Comparison of ENCODE assay signal across 16 cellular contexts in the genomic region with DNA sequence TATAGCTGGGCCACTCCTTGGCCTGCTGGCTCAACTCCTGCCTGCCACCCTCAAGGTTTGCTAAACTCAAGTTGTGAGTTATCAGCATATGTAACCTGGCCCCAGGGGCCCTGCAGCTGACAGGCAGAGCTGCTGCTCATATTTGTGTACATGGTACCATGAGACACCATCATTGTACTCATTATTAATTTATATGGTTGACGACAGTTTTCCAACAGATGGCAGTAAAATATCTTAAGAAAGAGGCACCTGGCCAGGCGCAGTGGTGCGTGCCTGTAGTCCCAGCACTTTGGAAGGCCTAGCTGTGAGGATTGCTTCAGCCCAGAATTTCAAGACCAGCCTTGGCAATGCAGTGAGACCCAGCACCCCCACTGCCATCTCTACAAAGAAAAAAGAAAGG. TPM values are rescaled to one million over a fixed set of nuclear protein-coding genes. Genes with fewer than 3 reads are reported as not detected.
DNase-seq lines count a peak whose midpoint lies in the region; ATAC-seq, FAIRE-seq and TF ChIP-seq lines count a peak whose summit lies in the region.
"Had no signal": no experiment of that assay in that cellular context is flagged by ENCODE, and none has a peak within 500 bp of the region (broad histone marks: within the 10 kb centered on the region; RNA-seq: fewer than 3 reads in every experiment).

No MANE protein-coding gene starts in this region.

- DNase-seq in HepG2 (ENCODE audit: low spot score) (no peak), right lobe of liver (no peak), NB4 (ENCODE audit: low read depth) (peak; percentile 49), GM12878 (ENCODE audit: low read depth, low spot score) (no peak), upper lobe of right lung (no peak), suprapubic skin (ENCODE audit: low spot score in 2 of 2) (no peak), SIG-M5 (lab: John Stamatoyannopoulos, UW) (no peak)
- no peak for DNase-seq in activated naive CD4-positive, alpha-beta T cell treated with Interleukin-2 at 50 U/mL for 16 hours
- DNase-seq: C1 segment of cervical spinal cord; GDM1; HCEC 1CT; NCI-H1092 treated with DMSO at 0.1 percent for 48 hours; stimulated activated naive CD4-positive, alpha-beta T cell treated with Interleukin-2 at 50 U/mL for 16 hours; T-helper 1 cell had no signal

- no peaks in the 10 kb centered on the region for H3K79me2 ChIP-seq in HepG2 (ENCODE audit: insufficient read depth, low read length)
- H3K79me2 ChIP-seq in GM12878 (ENCODE audit: control insufficient read depth, insufficient read depth, low read length) = no peaks in the 10 kb centered on the region

- RAD21 ChIA-PET in GM12878 (lab: Charles Lee; ENCODE audit: unreplicated experiment) = interaction anchor here (2.4 kb wide), 1 partner anchor 230 kb away, joined by 13 read pairs; no protein-coding TSS in a partner anchor

- H3K4me1 ChIP-seq in HepG2 (ENCODE audit: insufficient read depth, low read length) = no peaks in the 10 kb centered on the region
- no peaks in the 10 kb centered on the region for H3K4me1 ChIP-seq in right lobe of liver
- peaks cover 11% of the 10 kb centered on the region for H3K4me1 ChIP-seq in GM12878 (ENCODE audit: control insufficient read depth, insufficient read depth, low read length)
- H3K4me1 ChIP-seq in upper lobe of right lung = peaks cover 6% of the 10 kb centered on the region
- H3K4me1 ChIP-seq in suprapubic skin = no peaks in the 10 kb centered on the region

- H3K36me3 ChIP-seq in HepG2 (replicated peaks in 1 of 2; ENCODE audit: control insufficient read depth in 1 of 2, insufficient read depth in 2 of 2, low read length in 2 of 2) (0 out of 5 replicates have a peak, but pooled peaks cover 0 to 2% of the 10 kb centered on the region in 2 experiments), right lobe of liver (peaks cover 0 to under 1% (median 0%) of the 10 kb centered on the region in 4 donors), GM12878 (ENCODE audit: control insufficient read depth in 2 of 2, insufficient read depth in 2 of 2, low read length in 1 of 2) (no peaks in the 10 kb centered on the region; a peak in 1 of 4 replicates), upper lobe of right lung (peaks cover 7% of the 10 kb centered on the region), suprapubic skin (peaks cover 7% of the 10 kb centered on the region)

- CTCF ChIA-PET in HepG2 (lab: Yijun Ruan, JAX; ENCODE audit: low intra/inter-chr PET ratio, low total read pairs) = no interaction called here
- CTCF ChIA-PET in GM12878 (lab: Yijun Ruan, JAX) = interaction anchor here (0.7 to 2.3 kb wide), 3 partner anchors 66 to 231 kb away, joined by 3 to 14 read pairs (median 4); no protein-coding TSS in a partner anchor

- POLR2A ChIA-PET in HepG2 (lab: Yijun Ruan, JAX) = no interaction called here
- POLR2A ChIA-PET in GM12878 (lab: Charles Lee) = interaction anchor here (1.2 kb wide), 1 partner anchor 11 kb away, joined by 3 read pairs; no protein-coding TSS in a partner anchor

- H3K9me3 ChIP-seq in HepG2 (ENCODE audit: low read length) (no peaks in the 10 kb centered on the region), right lobe of liver (no peaks in the 10 kb centered on the region), GM12878 (replicated peaks; ENCODE audit: control insufficient read depth, insufficient read depth, low read length) (no peaks in the 10 kb centered on the region), upper lobe of right lung (no peaks in the 10 kb centered on the region), suprapubic skin (no peaks in the 10 kb centered on the region)

- WGBS in HepG2 (ENCODE audit: low lambda C conversion rate) = 95% methylated on average over 3 of the region's 3 CpGs
- 100% methylated on average over 1 of the region's 3 CpGs for WGBS in right lobe of liver (ENCODE audit: insufficient coverage, low coverage, low lambda C conversion rate, missing lambda C conversion rate)
- WGBS in GM12878 (ENCODE audit: insufficient coverage, insufficient replicate concordance, low lambda C conversion rate, missing lambda C conversion rate) = 96% methylated on average over 3 of the region's 3 CpGs
- WGBS in suprapubic skin = 76% methylated on average over 3 of the region's 3 CpGs

- H4K20me1 ChIP-seq in HepG2 (ENCODE audit: insufficient read depth, low read length) (no peaks in the 10 kb centered on the region), GM12878 (ENCODE audit: control insufficient read depth, insufficient read depth) (no peaks in the 10 kb centered on the region)

- H3K27me3 ChIP-seq in HepG2 (ENCODE audit: control insufficient read depth in 1 of 2, insufficient read depth in 2 of 2, low read length in 2 of 2) (no peaks in the 10 kb centered on the region), right lobe of liver (no peaks in the 10 kb centered on the region), GM12878 (replicated peaks in 1 of 2; ENCODE audit: control insufficient read depth in 2 of 2, insufficient read depth in 2 of 2, low read length in 1 of 2) (no peaks in the 10 kb centered on the region), upper lobe of right lung (no peaks in the 10 kb centered on the region), suprapubic skin (no peaks in the 10 kb centered on the region)

- H2AFZ ChIP-seq in HepG2 (ENCODE audit: low read length) = no peak overlapping the region
- no peak overlapping the region for H2AFZ ChIP-seq in GM12878 (ENCODE audit: control insufficient read depth, low read depth, low read length)

- no peak overlapping the region for H3K9ac ChIP-seq in HepG2 (ENCODE audit: insufficient read depth, low read depth, low read length)
- H3K9ac ChIP-seq in GM12878 (ENCODE audit: control insufficient read depth, insufficient read depth, low read length) = no peak overlapping the region

- H3K4me3 ChIP-seq in HepG2 (replicated peaks in 1 of 3; ENCODE audit: insufficient read depth in 1 of 3, low read depth in 2 of 3, low read length in 3 of 3) (no peak overlapping the region), right lobe of liver (no peak overlapping the region), NB4 (ENCODE audit: low read depth, low read length) (no peak overlapping the region), GM12878 (no peak overlapping the region), upper lobe of right lung (no peak overlapping the region), suprapubic skin (no peak overlapping the region)

- no TSS peak for BruUV-seq in HepG2 (replicated peaks; lab: Mats Ljungman, UMichigan)
- BruUV-seq in GM12878 (replicated peaks; lab: Mats Ljungman, UMichigan) = no TSS peak

- SMC1A ChIA-PET in GM12878 (lab: Charles Lee; ENCODE audit: uncharacterized antibody, unreplicated experiment) = no interaction called here

- in situ Hi-C loops in HepG2 (cut with HindIII; ENCODE audit: extremely low pct_ligation_motif_present, low pct_unique_long_range_greater_than_20kb) = no loop called here
- in situ Hi-C loops in GM12878 (cut with MboI) = no loop called here

- TF ChIP-seq EP300 in HepG2 (IDR thresholded peaks at IDR 0.05; ENCODE audit: low read depth in 2 of 2, low read length in 2 of 2) (no peak), HepG2 (CRISPR knock-in tag; IDR thresholded peaks at IDR 0.05; ENCODE audit: borderline replicate concordance) (no peak), GM12878 (IDR thresholded peaks at IDR 0.05; ENCODE audit: borderline replicate concordance in 1 of 2, control insufficient read depth in 1 of 2, low read depth in 2 of 2, low read length in 2 of 2) (no peak), suprapubic skin (IDR thresholded peaks at IDR 0.05) (no peak)

- TF ChIP-seq RAD21 in HepG2 (CRISPR knock-in tag; IDR thresholded peaks at IDR 0.05) (no peak), GM12878 (IDR thresholded peaks at IDR 0.05; ENCODE audit: insufficient read depth, low read depth, low read length) (no peak)

- TF ChIP-seq POLR2A in HepG2 (IDR thresholded peaks at IDR 0.05; ENCODE audit: insufficient read depth in 1 of 2, low read depth in 2 of 2, low read length in 2 of 2) (no peak), right lobe of liver (IDR thresholded peaks at IDR 0.05) (no peak), NB4 (IDR thresholded peaks at IDR 0.05; ENCODE audit: extremely low read depth, insufficient read length) (no peak), GM12878 (IDR thresholded peaks at IDR 0.05; ENCODE audit: low read depth, low read length) (no peak), suprapubic skin (IDR thresholded peaks at IDR 0.05) (no peak)

- FAIRE-seq in HepG2 (lab: Jason Lieb, UNC) = no peak
- no peak for FAIRE-seq in GM12878 (lab: Jason Lieb, UNC)

- H3K4me2 ChIP-seq in HepG2 (ENCODE audit: low read depth, low read length) (no peak overlapping the region), GM12878 (ENCODE audit: control insufficient read depth, insufficient read depth) (no peak overlapping the region)

- TF ChIP-seq CTCF in HepG2 (CRISPR knock-in tag; IDR thresholded peaks at IDR 0.05) (peak; percentile 30; the same call in 1 of the 2 replicates), right lobe of liver (IDR thresholded peaks at IDR 0.05) (no peak), NB4 (IDR thresholded peaks at IDR 0.05; ENCODE audit: low read depth, low read length) (no peak), GM12878 (IDR thresholded peaks at IDR 0.05 in 2 of 3, conservative IDR thresholded peaks at IDR 0.05 in 1 of 3; ENCODE audit: control insufficient read depth in 2 of 3, extremely low read depth in 1 of 3, insufficient read depth in 1 of 3, low read depth in 3 of 3, low read length in 3 of 3) (peak in 1 of 3 experiments; percentile 22; a peak in 1 of 6 replicates), upper lobe of right lung (IDR thresholded peaks at IDR 0.05) (no peak), suprapubic skin (IDR thresholded peaks at IDR 0.05) (no peak)

- ATAC-seq in HepG2 (no peak; the same call in 2 of the 3 replicates), right lobe of liver (no peak), GM12878 (peak; percentile 47), upper lobe of right lung (no peak)
- ATAC-seq: activated T-helper 17 cell treated with anti-CD3 and anti-CD28 coated beads, Interleukin-2, amount 50 U/mL, for 72 hours; sciatic nerve had no signal

- H3K27ac ChIP-seq in HepG2 (ENCODE audit: extremely low read length, insufficient read depth, low read length) = no peak overlapping the region
- H3K27ac ChIP-seq in right lobe of liver = no peak overlapping the region
- H3K27ac ChIP-seq in GM12878 (ENCODE audit: control insufficient read depth, insufficient read depth) = no peak overlapping the region
- no peak overlapping the region for H3K27ac ChIP-seq in upper lobe of right lung
- H3K27ac ChIP-seq in suprapubic skin = no peak overlapping the region

- intact Hi-C loops in HepG2 (cut with micrococcal nuclease; ENCODE audit: unreplicated experiment) (no loop called here), right lobe of liver (cut with DNase I) (no loop called here), GM12878 (cut with micrococcal nuclease; ENCODE audit: unreplicated experiment) (no loop called here), upper lobe of right lung (cut with DNase I) (no loop called here)

RNA-seq across cellular contexts. Expression of a gene that starts 11.4 kb away (rescaled TPM):
- total RNA-seq in HepG2 (2016; rRNA removed; fragmentation: Illumina TruSeq; extraction: Trizol) (57.7 and 63.3 TPM in 2 replicates), right lobe of liver (10 to 100 TPM; 14.4 to 38.7 (median 20.4) TPM), GM12878 (2014; rRNA removed) (101 and 102 TPM in 2 replicates), GM12878 (2014; rRNA removed; fragmentation: Illumina TruSeq; extraction: Trizol) (96.5 and 106 TPM in 2 replicates), GM12878 (2021) (91.3 and 94.2 TPM in 2 replicates), upper lobe of right lung (90.8 TPM), suprapubic skin (10 to 100 TPM; 30.4 to 52.9 (median 36.4) TPM)
- 50.7 and 55.3 TPM in 2 replicates for total RNA-seq in HepG2 (2016; cell fraction: cytosol; rRNA removed; fragmentation: Illumina TruSeq; extraction: Trizol; ENCODE audit: low read depth)
- total RNA-seq in HepG2 (2016; cell fraction: insoluble cytoplasmic fraction; rRNA removed; fragmentation: Illumina TruSeq; extraction: Trizol) = 49.9 and 57.0 TPM in 2 replicates
- total RNA-seq in HepG2 (2016; cell fraction: membrane; rRNA removed; fragmentation: Illumina TruSeq; extraction: Trizol) = 72.0 and 73.6 TPM in 2 replicates
- 57.7 and 69.2 TPM in 2 replicates for total RNA-seq in HepG2 (2016; cell fraction: nucleus; rRNA removed; fragmentation: Illumina TruSeq; extraction: Trizol)
- polyA plus RNA-seq in HepG2 (2011; rRNA removed) (145 and 158 TPM in 2 replicates), GM12878 (2011; rRNA removed) (93.6 and 157 TPM in 2 replicates), GM12878 (2014; fragmentation: Illumina TruSeq; extraction: Trizol) (127 and 135 TPM in 2 replicates), GM12878 (2014; fragmentation: Nextera tagmentation; extraction: Ambion mirVana) (10 to 100 TPM; 15.6 to 24.1 TPM), GM12878 (2014; rRNA removed) (63.8 and 78.9 TPM in 2 replicates), GM12878 (2016; fragmentation: Nextera tagmentation; extraction: Ambion mirVana) (10 to 100 TPM; 15.7 to 16.6 TPM)
- 107 and 120 TPM in 2 replicates for polyA plus RNA-seq in HepG2 (2011; cell fraction: cytosol; rRNA removed)
- polyA plus RNA-seq in HepG2 (2011; cell fraction: nucleus; rRNA removed) = 235 and 247 TPM in 2 replicates
- 46.6 and 55.7 TPM in 2 replicates for polyA plus RNA-seq in HepG2 (2012)
- polyA plus RNA-seq in HepG2 (2016; cell fraction: cytosol; fragmentation: Illumina TruSeq; extraction: Trizol; ENCODE audit: low read depth) = 9.6 and 10.6 TPM in 2 replicates
- 47.8 and 51.4 TPM in 2 replicates for polyA plus RNA-seq in HepG2 (2016; cell fraction: insoluble cytoplasmic fraction; fragmentation: Illumina TruSeq; extraction: Trizol; ENCODE audit: low read depth)
- 34.7 and 37.8 TPM in 2 replicates for polyA plus RNA-seq in HepG2 (2016; cell fraction: membrane; fragmentation: Illumina TruSeq; extraction: Trizol; ENCODE audit: low read depth)
- 69.5 and 73.3 TPM in 2 replicates for polyA plus RNA-seq in HepG2 (2016; cell fraction: nucleus; fragmentation: Illumina TruSeq; extraction: Trizol; ENCODE audit: insufficient read depth, low read depth)
- polyA minus RNA-seq in HepG2 (2011; rRNA and poly(A)+ RNA removed; ENCODE audit: low replicate concordance) = 364 and 452 TPM in 2 replicates
- polyA minus RNA-seq in HepG2 (2011; cell fraction: cytosol; rRNA and poly(A)+ RNA removed) = 57.6 and 73.9 TPM in 2 replicates
- 178 and 232 TPM in 2 replicates for polyA minus RNA-seq in HepG2 (2011; cell fraction: nucleus; rRNA and poly(A)+ RNA removed)
- total RNA-seq in GM12878 (2013; cell fraction: nucleolus; rRNA removed) = 297 and 334 TPM in 2 replicates
- polyA plus RNA-seq in GM12878 (2011; ENCODE audit: low read depth) = 37.7 TPM
- polyA plus RNA-seq in GM12878 (2011; cell fraction: cytosol; rRNA removed) = 167 and 190 TPM in 2 replicates
- polyA plus RNA-seq in GM12878 (2011; cell fraction: nucleus; rRNA removed) = 172 and 245 TPM in 2 replicates
- polyA plus RNA-seq in GM12878 (2012) = 46.8 and 47.7 TPM in 2 replicates
- polyA minus RNA-seq in GM12878 (2011; rRNA and poly(A)+ RNA removed) = 392 and 436 TPM in 2 replicates
- polyA minus RNA-seq in GM12878 (2011; cell fraction: cytosol; rRNA and poly(A)+ RNA removed) = 76.6 and 77.9 TPM in 2 replicates
- 140 and 188 TPM in 2 replicates for polyA minus RNA-seq in GM12878 (2011; cell fraction: nucleus; rRNA and poly(A)+ RNA removed)

RNA-seq across cellular contexts. Expression of a gene that starts 37.8 kb away (rescaled TPM):
- total RNA-seq in HepG2 (2016; rRNA removed; fragmentation: Illumina TruSeq; extraction: Trizol) = 18.8 and 36.8 TPM in 2 replicates
- 6.1 and 7.4 TPM in 2 replicates for total RNA-seq in HepG2 (2016; cell fraction: cytosol; rRNA removed; fragmentation: Illumina TruSeq; extraction: Trizol; ENCODE audit: low read depth)
- total RNA-seq in HepG2 (2016; cell fraction: insoluble cytoplasmic fraction; rRNA removed; fragmentation: Illumina TruSeq; extraction: Trizol) = 18.2 and 37.3 TPM in 2 replicates
- 8.3 and 10.7 TPM in 2 replicates for total RNA-seq in HepG2 (2016; cell fraction: membrane; rRNA removed; fragmentation: Illumina TruSeq; extraction: Trizol)
- 46.8 and 49.9 TPM in 2 replicates for total RNA-seq in HepG2 (2016; cell fraction: nucleus; rRNA removed; fragmentation: Illumina TruSeq; extraction: Trizol)
- 48.1 and 48.4 TPM in 2 replicates for polyA plus RNA-seq in HepG2 (2011; rRNA removed)
- 13.9 and 25.1 TPM in 2 replicates for polyA plus RNA-seq in HepG2 (2011; cell fraction: cytosol; rRNA removed)
- polyA plus RNA-seq in HepG2 (2011; cell fraction: nucleus; rRNA removed) = 69.1 and 76.5 TPM in 2 replicates
- 31.0 and 36.5 TPM in 2 replicates for polyA plus RNA-seq in HepG2 (2012)
- 1.7 and 2.1 TPM in 2 replicates for polyA plus RNA-seq in HepG2 (2016; cell fraction: cytosol; fragmentation: Illumina TruSeq; extraction: Trizol; ENCODE audit: low read depth)
- 13.1 and 14.1 TPM in 2 replicates for polyA plus RNA-seq in HepG2 (2016; cell fraction: insoluble cytoplasmic fraction; fragmentation: Illumina TruSeq; extraction: Trizol; ENCODE audit: low read depth)
- polyA plus RNA-seq in HepG2 (2016; cell fraction: membrane; fragmentation: Illumina TruSeq; extraction: Trizol; ENCODE audit: low read depth) = 3.2 and 4.1 TPM in 2 replicates
- polyA plus RNA-seq in HepG2 (2016; cell fraction: nucleus; fragmentation: Illumina TruSeq; extraction: Trizol; ENCODE audit: insufficient read depth, low read depth) = 88.7 and 89.2 TPM in 2 replicates
- 21.1 and 32.0 TPM in 2 replicates for polyA minus RNA-seq in HepG2 (2011; rRNA and poly(A)+ RNA removed; ENCODE audit: low replicate concordance)
- polyA minus RNA-seq in HepG2 (2011; cell fraction: cytosol; rRNA and poly(A)+ RNA removed) = 20.0 and 28.9 TPM in 2 replicates
- polyA minus RNA-seq in HepG2 (2011; cell fraction: nucleus; rRNA and poly(A)+ RNA removed) = 66.4 and 70.9 TPM in 2 replicates
- 10 to 100 TPM; 14.4 to 30.0 (median 23.2) TPM for total RNA-seq in right lobe of liver
- 32.5 and 34.9 TPM in 2 replicates for total RNA-seq in GM12878 (2013; cell fraction: nucleolus; rRNA removed)
- 24.3 and 29.1 TPM in 2 replicates for total RNA-seq in GM12878 (2014; rRNA removed)
- total RNA-seq in GM12878 (2014; rRNA removed; fragmentation: Illumina TruSeq; extraction: Trizol) = 20.1 and 22.4 TPM in 2 replicates
- total RNA-seq in GM12878 (2021) = 21.9 and 25.1 TPM in 2 replicates
- polyA plus RNA-seq in GM12878 (2011; ENCODE audit: low read depth) = 8.3 TPM
- polyA plus RNA-seq in GM12878 (2011; rRNA removed) = 31.0 and 44.7 TPM in 2 replicates
- 12.6 and 16.7 TPM in 2 replicates for polyA plus RNA-seq in GM12878 (2011; cell fraction: cytosol; rRNA removed)
- 18.6 and 19.4 TPM in 2 replicates for polyA plus RNA-seq in GM12878 (2011; cell fraction: nucleus; rRNA removed)
- polyA plus RNA-seq in GM12878 (2012) = 16.4 and 18.9 TPM in 2 replicates
- polyA plus RNA-seq in GM12878 (2014; fragmentation: Illumina TruSeq; extraction: Trizol) = 15.2 and 19.3 TPM in 2 replicates
- 10 to 100 TPM in 1 of 2 experiments, 1 to 10 TPM in 1; 8.0 to 11.0 TPM for polyA plus RNA-seq in GM12878 (2014; fragmentation: Nextera tagmentation; extraction: Ambion mirVana)
- polyA plus RNA-seq in GM12878 (2014; rRNA removed) = 27.0 and 27.1 TPM in 2 replicates
- polyA plus RNA-seq in GM12878 (2016; fragmentation: Nextera tagmentation; extraction: Ambion mirVana) = 10 to 100 TPM; 20.4 to 20.6 TPM
- polyA minus RNA-seq in GM12878 (2011; rRNA and poly(A)+ RNA removed) = 12.7 and 14.1 TPM in 2 replicates
- polyA minus RNA-seq in GM12878 (2011; cell fraction: cytosol; rRNA and poly(A)+ RNA removed) = 9.8 and 9.9 TPM in 2 replicates
- 8.5 and 12.7 TPM in 2 replicates for polyA minus RNA-seq in GM12878 (2011; cell fraction: nucleus; rRNA and poly(A)+ RNA removed)
- total RNA-seq in upper lobe of right lung = 71.6 TPM
- 10 to 100 TPM; 30.1 to 72.3 (median 34.3) TPM for total RNA-seq in suprapubic skin
